ENCODE assay signal across 8 cellular contexts in genomic region chr12:7989827-7990491, GRCh38.
A peak's percentile ranks its signal among the peaks of the same experiment; 100 is the strongest.
DNase-seq lines count a peak whose midpoint lies in the region; ATAC-seq lines count a peak whose summit lies in the region.

No MANE protein-coding gene starts in this region.

- peak; percentile 48 to 65 (median 61) for DNase-seq in effector memory CD8-positive, alpha-beta T cell
- DNase-seq in stimulated activated CD4-positive, alpha-beta T cell treated with anti-CD3 and anti-CD28 coated beads, Interleukin-1b, Interleukin-23, amount 100 ng/mL, for 24 hours (ENCODE audit: low read depth in 4 of 4, low spot score in 1 of 4) = peak in 3 of 4 experiments; percentile 18 to 66 (median 30)
- DNase-seq in NCI-H2227 (lab: John Stamatoyannopoulos, UW; ENCODE audit: unreplicated experiment) = no peak
- DNase-seq in iPS-NIHi11 (ENCODE audit: low spot score) = no peak
- no peak for DNase-seq in foreskin melanocyte

- no peaks in the 10 kb centered on the region for H3K36me3 Mint-ChIP-seq in effector memory CD8-positive, alpha-beta T cell (ENCODE audit: insufficient read depth)

- peak overlapping the region; percentile 66 to 82 for H3K27ac Mint-ChIP-seq in effector memory CD8-positive, alpha-beta T cell

- H3K4me1 Mint-ChIP-seq in effector memory CD8-positive, alpha-beta T cell (ENCODE audit: low read depth in 2 of 2) = peaks cover 14 to 18% of the 10 kb centered on the region in 2 donors

- ATAC-seq in HG02884 (IDR thresholded peaks at IDR 0.05; ENCODE audit: unreplicated experiment) = peak; percentile 74
- ATAC-seq in activated CD4-positive, CD25-positive, alpha-beta regulatory T cell treated with anti-CD3 and anti-CD28 coated beads, Interleukin-2, amount 50 U/mL, for 24 hours = peak; percentile 87 to 95
- peak; percentile 93 for ATAC-seq in effector memory CD8-positive, alpha-beta T cell (replicated peaks)
- ATAC-seq in HG02981 (IDR thresholded peaks at IDR 0.05; ENCODE audit: unreplicated experiment) = no peak

- H3K27me3 Mint-ChIP-seq in effector memory CD8-positive, alpha-beta T cell = no peaks in the 10 kb centered on the region

- H3K9me3 Mint-ChIP-seq in effector memory CD8-positive, alpha-beta T cell = no peaks in the 10 kb centered on the region

- H3K4me3 Mint-ChIP-seq in effector memory CD8-positive, alpha-beta T cell = peak overlapping the region; percentile 55 to 66

Comparison
In these comparisons a context has a peak if more than half of its experiments do, and no peak if none do; other contexts are left out.
1. DNase-seq: peak in effector memory CD8-positive, alpha-beta T cell (3 of 3) and stimulated activated CD4-positive, alpha-beta T cell treated with anti-CD3 and anti-CD28 coated beads, Interleukin-1b, Interleukin-23, amount 100 ng/mL, for 24 hours (3 of 4); none in NCI-H2227 (single experiment), iPS-NIHi11 (single experiment) and foreskin melanocyte (single experiment).